In genomic region chr7:47325337-47325736, GRCh38 we compare ENCODE assay signal across 17 cellular contexts.
A peak's percentile ranks its signal among the peaks of the same experiment; 100 is the strongest.
DNase-seq lines count a peak whose midpoint lies in the region; ATAC-seq, FAIRE-seq and TF ChIP-seq lines count a peak whose summit lies in the region.
"Had no signal": no experiment of that assay in that cellular context is flagged by ENCODE, and none has a peak within 500 bp of the region (broad histone marks: within the 10 kb centered on the region; RNA-seq: fewer than 3 reads in every experiment).

No MANE protein-coding gene starts in this region.

- peak overlapping the region; percentile 5 for H3K27ac Mint-ChIP-seq in type B pancreatic cell

- no peak overlapping the region for H3K23ac ChIP-seq in trophoblast cell (ENCODE audit: low read length)

- H3K79me2 ChIP-seq in hepatocyte, result peaks cover 38% of the 10 kb centered on the region
- H3K79me2 ChIP-seq in trophoblast cell (ENCODE audit: control insufficient read depth, insufficient read depth, low read length, poor library complexity), result peaks cover 8% of the 10 kb centered on the region

- WGBS in hepatocyte (ENCODE audit: low lambda C conversion rate, missing lambda C conversion rate), result 52% methylated on average over 6 of the region's 6 CpGs
- WGBS in trophoblast cell (ENCODE audit: extremely low coverage, insufficient coverage, insufficient read length), result no CpG with 5 or more reads among the region's 6 CpGs

- no peaks in the 10 kb centered on the region for H3K9me3 Mint-ChIP-seq in type B pancreatic cell
- H3K9me3 Mint-ChIP-seq: H9 had no signal

- H4K12ac ChIP-seq in trophoblast cell (ENCODE audit: low read depth, low read length), result no peak overlapping the region

- TF ChIP-seq CTCF in right atrium auricular region (IDR thresholded peaks at IDR 0.05), result no peak
- no peak for TF ChIP-seq CTCF in hepatocyte (IDR thresholded peaks at IDR 0.05; ENCODE audit: poor library complexity)
- TF ChIP-seq CTCF in type B pancreatic cell (conservative IDR thresholded peaks at IDR 0.05), result no peak

- peak overlapping the region; percentile 91 to 96 for H3K27ac ChIP-seq in right atrium auricular region
- peak overlapping the region; percentile 94 for H3K27ac ChIP-seq in hepatocyte
- no peak overlapping the region for H3K27ac ChIP-seq in trophoblast cell (ENCODE audit: low read depth, low read length)

- no peak overlapping the region for H3K9ac ChIP-seq in trophoblast cell (ENCODE audit: low read length)

- intact Hi-C loops in left cardiac atrium (cut with DNase I), result loop anchor here in 1 of 2 donors (5.0 kb wide), 1 partner anchor 38 kb away; no protein-coding TSS in a partner anchor

- H2AFZ ChIP-seq in hepatocyte (no peak overlapping the region), trophoblast cell (ENCODE audit: insufficient read depth, low read length, poor library complexity) (no peak overlapping the region)

- H2BK5ac ChIP-seq in trophoblast cell (ENCODE audit: low read depth, low read length, poor library complexity), result no peak overlapping the region

- FAIRE-seq in frontal cortex (lab: Jason Lieb, UNC), result no peak
- FAIRE-seq: GM12878 had no signal

- peak overlapping the region; percentile 28 for H3K4me2 ChIP-seq in hepatocyte
- H3K4me2 ChIP-seq in trophoblast cell (ENCODE audit: low read length), result no peak overlapping the region

- no peaks in the 10 kb centered on the region for H3K27me3 ChIP-seq in right atrium auricular region
- no peaks in the 10 kb centered on the region for H3K27me3 ChIP-seq in hepatocyte
- H3K27me3 ChIP-seq in trophoblast cell (ENCODE audit: insufficient read depth, low read length), result no peaks in the 10 kb centered on the region

- H4K8ac ChIP-seq in trophoblast cell (ENCODE audit: low read depth, low read length), result no peak overlapping the region

- H2AK5ac ChIP-seq in trophoblast cell (ENCODE audit: low read length), result no peak overlapping the region

- H3K4me3 ChIP-seq in right atrium auricular region (no peak overlapping the region), hepatocyte (no peak overlapping the region), trophoblast cell (ENCODE audit: low read depth, low read length) (no peak overlapping the region)
- H3K4me3 ChIP-seq: GM12878 had no signal

- peaks cover 28% of the 10 kb centered on the region for H3K4me1 Mint-ChIP-seq in type B pancreatic cell (ENCODE audit: unreplicated experiment)

- H3K4me3 Mint-ChIP-seq in type B pancreatic cell, result no peak overlapping the region
- H3K4me3 Mint-ChIP-seq: H9 had no signal

- no peaks in the 10 kb centered on the region for H3K9me2 ChIP-seq in hepatocyte (replicated peaks; ENCODE audit: insufficient read depth)

- H4K20me1 ChIP-seq in hepatocyte (ENCODE audit: insufficient read depth, poor library complexity, severe bottlenecking), result no peaks in the 10 kb centered on the region

- DNase-seq in right atrium auricular region (ENCODE audit: low spot score), result no peak
- DNase-seq in left cardiac atrium, result no peak
- peak; percentile 31 for DNase-seq in hepatocyte (ENCODE audit: low spot score)
- DNase-seq in trophoblast cell, result peak; percentile 84 to 87
- DNase-seq in type B pancreatic cell (ENCODE audit: extremely low spot score, unreplicated experiment), result no peak
- DNase-seq in frontal cortex (ENCODE audit: low spot score in 2 of 2), result no peak
- DNase-seq: C1 segment of cervical spinal cord; COR-L47; H9; NCI-H1436 treated with DMSO at 0.1 percent for 48 hours; NCI-H2107; NCI-H226; NK-92 treated with Interleukin-12 subunit alpha and Interleukin-12 subunit beta, amount 100 ng/mL, for 24 hours; OCI-M1 had no signal

- no peak overlapping the region for H4K91ac ChIP-seq in trophoblast cell (ENCODE audit: low read depth, low read length)

- ATAC-seq in left cardiac atrium (no peak), HG02938 (IDR thresholded peaks at IDR 0.05; ENCODE audit: unreplicated experiment) (no peak), HG03442 (IDR thresholded peaks at IDR 0.05; ENCODE audit: unreplicated experiment) (no peak)
- ATAC-seq: GM12878 had no signal

- H3K18ac ChIP-seq in trophoblast cell (ENCODE audit: low read length), result no peak overlapping the region

- peaks cover 0 to 47% of the 10 kb centered on the region in 2 donors for H3K4me1 ChIP-seq in right atrium auricular region
- H3K4me1 ChIP-seq in hepatocyte (ENCODE audit: insufficient read depth), result peaks cover 36% of the 10 kb centered on the region
- H3K4me1 ChIP-seq in trophoblast cell (ENCODE audit: control insufficient read depth in 1 of 2, insufficient read depth in 2 of 2, low read length in 2 of 2), result peaks cover 36 to 46% of the 10 kb centered on the region in 2 experiments

- H2BK120ac ChIP-seq in trophoblast cell (ENCODE audit: insufficient read depth, low read length, poor library complexity), result no peak overlapping the region

- H3K36me3 Mint-ChIP-seq in type B pancreatic cell, result peaks cover 24% of the 10 kb centered on the region

- peaks cover 8% of the 10 kb centered on the region for H3K36me3 ChIP-seq in right atrium auricular region
- H3K36me3 ChIP-seq in hepatocyte (replicated peaks; ENCODE audit: insufficient read depth, low read depth), result no peaks in the 10 kb centered on the region
- peaks cover 31 to 38% of the 10 kb centered on the region in 2 experiments for H3K36me3 ChIP-seq in trophoblast cell (ENCODE audit: control insufficient read depth in 1 of 2, insufficient read depth in 2 of 2, low read length in 2 of 2)

- no peak overlapping the region for H3K4ac ChIP-seq in trophoblast cell (ENCODE audit: low read depth, low read length)

- H2BK12ac ChIP-seq in trophoblast cell (ENCODE audit: low read length), result no peak overlapping the region

- peaks cover 28% of the 10 kb centered on the region for H3K79me1 ChIP-seq in trophoblast cell (ENCODE audit: low read length)

- H3K14ac ChIP-seq in trophoblast cell (ENCODE audit: low read length), result no peak overlapping the region

- H3K27me3 Mint-ChIP-seq in type B pancreatic cell, result no peaks in the 10 kb centered on the region

- H3K9me3 ChIP-seq in right atrium auricular region (no peaks in the 10 kb centered on the region), hepatocyte (ENCODE audit: low read depth) (no peaks in the 10 kb centered on the region), trophoblast cell (ENCODE audit: insufficient read depth, low read depth, low read length) (no peaks in the 10 kb centered on the region)

Comparison
In these comparisons a context has a peak if more than half of its experiments do, and no peak if none do; other contexts are left out.
1. DNase-seq: peak in hepatocyte (single experiment) and trophoblast cell (2 of 2); none in right atrium auricular region (single experiment), left cardiac atrium (single experiment), type B pancreatic cell (single experiment) and frontal cortex (0 of 2).